In genomic region chr6:165910184-165910583, GRCh38 we compare ENCODE assay signal across 25 cellular contexts.
DNase-seq lines count a peak whose midpoint lies in the region; ATAC-seq and TF ChIP-seq lines count a peak whose summit lies in the region.
"Had no signal": no experiment of that assay in that cellular context is flagged by ENCODE, and none has a peak within 500 bp of the region (broad histone marks: within the 10 kb centered on the region; RNA-seq: fewer than 3 reads in every experiment).

No MANE protein-coding gene starts in this region.

- H3K9me2 ChIP-seq in PC-3 (replicated peaks; ENCODE audit: low read length), result no peaks in the 10 kb centered on the region

- WGBS in mesenchymal stem cell, result 83% methylated on average over 2 of the region's 5 CpGs
- WGBS in sigmoid colon, 2 donors, result 63 to 74% methylated on average over 5 of the region's 5 CpGs

- no peak for TF ChIP-seq POLR2A in sigmoid colon (IDR thresholded peaks at IDR 0.05)

- no peak overlapping the region for H2BK5ac ChIP-seq in mesenchymal stem cell (ENCODE audit: low read depth, low read length, poor library complexity, severe bottlenecking)

- POLR2A ChIA-PET in PC-3 (lab: Charles Lee; ENCODE audit: unreplicated experiment), result no interaction called here

- H3K23ac ChIP-seq in mesenchymal stem cell (ENCODE audit: low read length in 2 of 2), result no peak overlapping the region

- no peak overlapping the region for H3K18ac ChIP-seq in mesenchymal stem cell (ENCODE audit: low read depth in 1 of 2, low read length in 2 of 2)

- no peak overlapping the region for H3K14ac ChIP-seq in mesenchymal stem cell (ENCODE audit: low read length in 2 of 2)

- no peak overlapping the region for H2BK120ac ChIP-seq in mesenchymal stem cell (ENCODE audit: low read depth, low read length)

- H4K20me1 ChIP-seq in PC-3 (ENCODE audit: low read length), result no peaks in the 10 kb centered on the region

- no peaks in the 10 kb centered on the region for H3K79me2 ChIP-seq in PC-3 (ENCODE audit: low read length)

- H4K8ac ChIP-seq in mesenchymal stem cell (ENCODE audit: low read length), result no peak overlapping the region

- H3K4me2 ChIP-seq in mesenchymal stem cell (ENCODE audit: low read length, poor library complexity, severe bottlenecking) (no peak overlapping the region), PC-3 (ENCODE audit: low read length) (no peak overlapping the region)

- H3K27ac ChIP-seq in mesenchymal stem cell (ENCODE audit: low read length, poor library complexity, severe bottlenecking) (no peak overlapping the region), sigmoid colon (no peak overlapping the region), PC-3 (ENCODE audit: low read length) (no peak overlapping the region)
- H3K27ac ChIP-seq: 22Rv1, C4-2B had no signal

- H3K4me1 ChIP-seq in mesenchymal stem cell (ENCODE audit: control insufficient read depth, insufficient read depth, low read depth, low read length) (peaks cover 6% of the 10 kb centered on the region), sigmoid colon (no peaks in the 10 kb centered on the region), PC-3 (ENCODE audit: insufficient read depth, low read length) (no peaks in the 10 kb centered on the region)

- BruUV-seq in PC-3 (replicated peaks; lab: Mats Ljungman, UMichigan), result no TSS peak

- H3K9ac ChIP-seq in mesenchymal stem cell (ENCODE audit: low read length) (no peak overlapping the region), PC-3 (ENCODE audit: low read length) (no peak overlapping the region)

- no peak for ATAC-seq in PC-3
- ATAC-seq: K562, Right ventricle myocardium inferior had no signal

- H3K79me1 ChIP-seq in mesenchymal stem cell (replicated peaks; ENCODE audit: low read length, poor library complexity, severe bottlenecking), result no peaks in the 10 kb centered on the region

- no peak overlapping the region for H4K91ac ChIP-seq in mesenchymal stem cell (ENCODE audit: low read length)

- H3F3A ChIP-seq in PC-3 (ENCODE audit: low read length, unreplicated experiment), result no peaks in the 10 kb centered on the region

- H2AK5ac ChIP-seq in mesenchymal stem cell (ENCODE audit: low read length, severe bottlenecking), result no peak overlapping the region

- CTCF ChIA-PET in PC-3 (lab: Charles Lee), result no interaction called here

- no peak overlapping the region for H3K4ac ChIP-seq in mesenchymal stem cell (ENCODE audit: low read depth in 1 of 2, low read length in 2 of 2)

- no peaks in the 10 kb centered on the region for H3K9me3 ChIP-seq in mesenchymal stem cell (ENCODE audit: control insufficient read depth, low read length)
- H3K9me3 ChIP-seq in sigmoid colon, result no peaks in the 10 kb centered on the region
- H3K9me3 ChIP-seq in PC-3 (ENCODE audit: low read length), result no peaks in the 10 kb centered on the region

- DNase-seq in A172 (ENCODE audit: low spot score) (peak; percentile 51), LHCN-M2 (ENCODE audit: low read depth) (peak; percentile 54), cerebellar cortex (ENCODE audit: low spot score) (peak; percentile 34), mesenchymal stem cell (peak; percentile 67), sigmoid colon (no peak), PC-3 (no peak), mesenteric fat pad (ENCODE audit: low spot score) (no peak), NCI-H2196 (lab: John Stamatoyannopoulos, UW; ENCODE audit: unreplicated experiment) (no peak)
- DNase-seq: AML-193; CD8-positive, alpha-beta memory T cell; DMS153; GDM1; H7; NCI-H1092 treated with DMSO at 0.1 percent for 48 hours; NCI-H1436 treated with DMSO at 0.1 percent for 48 hours; NCI-H1930; NCI-H226; NCI-H510A treated with DMSO at 0.1 percent for 48 hours; NCI-H748 treated with DMSO at 0.1 percent for 48 hours; NK-92 treated with Interleukin-12 subunit alpha and Interleukin-12 subunit beta, amount 100 ng/mL, for 24 hours; SW 1271 had no signal

- no peak overlapping the region for H2BK15ac ChIP-seq in mesenchymal stem cell (ENCODE audit: low read depth, poor library complexity, severe bottlenecking)

- H3K4me3 ChIP-seq in mesenchymal stem cell (ENCODE audit: insufficient read depth in 1 of 2, low read depth in 1 of 2, low read length in 2 of 2) (no peak overlapping the region), sigmoid colon (no peak overlapping the region), PC-3 (ENCODE audit: low read length) (no peak overlapping the region)
- H3K4me3 ChIP-seq: K562 had no signal

- H2AFZ ChIP-seq in mesenchymal stem cell (ENCODE audit: low read depth, low read length) (no peak overlapping the region), PC-3 (ENCODE audit: low read length) (no peak overlapping the region)

- intact Hi-C loops in sigmoid colon (cut with DNase I) (no loop called here), PC-3 (cut with micrococcal nuclease) (no loop called here)

- no peak overlapping the region for H2BK12ac ChIP-seq in mesenchymal stem cell (ENCODE audit: low read length in 2 of 2)

- TF ChIP-seq CTCF in sigmoid colon (IDR thresholded peaks at IDR 0.05), result no peak
- TF ChIP-seq CTCF in PC-3 (conservative IDR thresholded peaks at IDR 0.05; ENCODE audit: low read depth, low read length), result no peak

- H3K36me3 ChIP-seq in mesenchymal stem cell (ENCODE audit: control insufficient read depth in 1 of 2, insufficient read depth in 2 of 2, low read depth in 1 of 2, low read length in 2 of 2), result no peaks in the 10 kb centered on the region
- H3K36me3 ChIP-seq in sigmoid colon, result no peaks in the 10 kb centered on the region
- no peaks in the 10 kb centered on the region for H3K36me3 ChIP-seq in PC-3 (ENCODE audit: low read depth, low read length)

- peaks cover 0 to 6% of the 10 kb centered on the region in 2 experiments for H3K27me3 ChIP-seq in mesenchymal stem cell (ENCODE audit: control insufficient read depth in 1 of 2, insufficient read depth in 1 of 2, low read length in 2 of 2)
- no peaks in the 10 kb centered on the region for H3K27me3 ChIP-seq in sigmoid colon
- H3K27me3 ChIP-seq in PC-3 (ENCODE audit: low read length), result no peaks in the 10 kb centered on the region

- no peak for TF ChIP-seq EP300 in sigmoid colon (IDR thresholded peaks at IDR 0.05)

Comparison
In these comparisons a context has a peak if more than half of its experiments do, and no peak if none do; other contexts are left out.
1. DNase-seq: peak in A172 (single experiment), LHCN-M2 (single experiment), cerebellar cortex (single experiment) and mesenchymal stem cell (single experiment); none in sigmoid colon (single experiment), PC-3 (single experiment), mesenteric fat pad (single experiment) and NCI-H2196 (single experiment).